9 cellular contexts compared by ENCODE assay signal in the genomic region with DNA sequence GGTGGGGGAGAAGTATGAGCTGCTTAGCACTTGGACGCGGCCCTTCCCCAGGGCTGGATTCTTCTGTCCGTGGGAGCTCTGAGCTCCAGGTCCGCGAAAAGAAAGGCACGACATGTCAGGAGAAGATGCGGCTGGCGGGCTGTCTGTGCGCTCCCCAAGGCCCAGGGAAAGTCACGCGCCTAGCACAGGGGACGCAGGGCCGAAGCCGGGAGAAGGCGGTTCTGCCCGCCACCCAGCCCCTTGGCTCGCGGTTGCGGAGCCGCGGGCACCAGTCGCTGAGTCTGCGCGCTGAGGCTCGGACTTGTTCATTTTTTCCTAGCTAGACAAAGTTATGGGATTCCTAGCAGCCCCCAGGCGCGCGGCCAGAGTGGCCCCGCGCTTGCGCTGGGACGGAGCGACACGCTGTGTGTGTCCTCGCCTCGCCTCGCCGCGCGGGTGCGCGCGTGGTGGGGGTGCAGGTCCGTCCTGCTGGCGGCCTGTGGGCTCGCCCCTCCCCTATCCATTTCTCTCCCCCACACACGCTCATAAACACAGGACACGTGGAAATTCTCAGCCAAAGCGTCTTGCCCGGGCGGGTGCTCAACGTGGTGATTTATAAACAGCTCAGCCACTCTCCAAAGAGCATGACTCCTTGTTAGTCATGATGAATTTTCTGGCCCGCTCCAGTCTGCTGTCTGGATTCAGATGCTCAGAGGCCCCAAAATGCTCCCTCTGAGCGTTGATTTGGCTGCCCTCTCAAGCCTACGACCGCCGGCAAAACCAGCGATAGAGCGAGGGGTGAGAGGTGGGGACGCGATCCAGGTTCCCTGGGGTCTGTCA. TPM values are rescaled to one million over a fixed set of nuclear protein-coding genes. Genes with fewer than 3 reads are reported as not detected.
DNase-seq lines count a peak whose midpoint lies in the region; ATAC-seq and TF ChIP-seq lines count a peak whose summit lies in the region.
"Had no signal": no experiment of that assay in that cellular context is flagged by ENCODE, and none has a peak within 500 bp of the region (broad histone marks: within the 10 kb centered on the region; RNA-seq: fewer than 3 reads in every experiment).

No MANE protein-coding gene starts in this region.

- TF ChIP-seq CTCF in HFFc6 (IDR thresholded peaks at IDR 0.05): no peak

- peaks cover 92% of the 10 kb centered on the region for H3K27me3 ChIP-seq in iPS-20b (ENCODE audit: insufficient read depth, low read length)

- H3K4me3 Mint-ChIP-seq in HFFc6: peak overlapping the region; percentile 89

- H3K9me3 Mint-ChIP-seq in HFFc6: no peaks in the 10 kb centered on the region

- peaks cover 5% of the 10 kb centered on the region; the same call in 1 of the 2 replicates for H3K9me3 ChIP-seq in iPS-20b (ENCODE audit: insufficient read depth, low read depth, low read length)

- H3K4me1 Mint-ChIP-seq in HFFc6 (ENCODE audit: low read depth): peaks cover 45% of the 10 kb centered on the region

- no peak overlapping the region; the same call in 1 of the 2 replicates for H3K9ac ChIP-seq in iPS-20b (ENCODE audit: low read depth, low read length)

- H3K27ac ChIP-seq in iPS-20b (ENCODE audit: low read length) (no peak overlapping the region), skin epidermis (no peak overlapping the region)
- H3K27ac ChIP-seq: KMS-11 had no signal

- ATAC-seq in GM21528 (IDR thresholded peaks at IDR 0.05; ENCODE audit: low FRiP score, unreplicated experiment): no peak
- no peak for ATAC-seq in GM19324 (IDR thresholded peaks at IDR 0.05; ENCODE audit: low FRiP score, unreplicated experiment)

- no peaks in the 10 kb centered on the region for H3K36me3 Mint-ChIP-seq in HFFc6 (ENCODE audit: low read depth)

- H3K4me1 ChIP-seq in iPS-20b (ENCODE audit: insufficient read depth, low read length): peaks cover 19% of the 10 kb centered on the region

- peak overlapping the region; percentile 11 for H3K27ac Mint-ChIP-seq in HFFc6

- DNase-seq in C1 segment of cervical spinal cord (lab: John Stamatoyannopoulos, UW) (peak in 13 of 14 donors; percentile 10 to 90 (median 85)), HFFc6 (peak; percentile 76), anterior cingulate cortex (lab: John Stamatoyannopoulos, UW) (peak in 47 of 58 donors; percentile 37 to 91 (median 78)), RPMI8226 (no peak)

- peaks cover 60% of the 10 kb centered on the region for H3K27me3 Mint-ChIP-seq in HFFc6 (ENCODE audit: insufficient read depth)

- H3K4me3 ChIP-seq in iPS-20b (ENCODE audit: low read length) (peak overlapping the region; percentile 51), skin epidermis (peak overlapping the region in 4 of 7 experiments; percentile 38 to 49 (median 42))

- H3K36me3 ChIP-seq in iPS-20b (ENCODE audit: insufficient read depth, low read depth, low read length): no peaks in the 10 kb centered on the region

RNA-seq across cellular contexts. Expression of gene POU3F2, which starts 1.9 kb away (rescaled TPM):
- total RNA-seq in HFFc6 (2021; fragmentation: NEBNext Ultra II Directional; extraction: Animal tissue kit (Norgen Biotek cat#: 25700)): under 1 TPM in 2 of 6 experiments, not detected in 4; 0.02 TPM
